Comparison of ENCODE assay signal across 19 cellular contexts in genomic region chr2:48199076-48199475, GRCh38.
"Had no signal": no experiment of that assay in that cellular context is flagged by ENCODE, and none has a peak within 500 bp of the region (broad histone marks: within the 10 kb centered on the region; RNA-seq: fewer than 3 reads in every experiment).

No MANE protein-coding gene starts in this region.

- H3K27ac ChIP-seq: body of pancreas, epithelial cell of prostate, parathyroid adenoma, thyroid gland had no signal

- H3K9me3 ChIP-seq: body of pancreas, thyroid gland had no signal

- H3K4me3 ChIP-seq: body of pancreas, thyroid gland had no signal

- H3K27me3 ChIP-seq: body of pancreas, thyroid gland had no signal

- H3K79me2 ChIP-seq: parathyroid adenoma had no signal

- H3K36me3 ChIP-seq: thyroid gland had no signal

- H3K27me3 Mint-ChIP-seq: activated CD4-positive, alpha-beta T cell treated with anti-CD3 and anti-CD28 coated beads, Interleukin-2, amount 10 ng/mL, durations not matched to agents 7 days and 5 days; activated naive CD8-positive, alpha-beta T cell; central memory CD8-positive, alpha-beta T cell had no signal

- H3K27ac Mint-ChIP-seq: activated CD4-positive, alpha-beta T cell treated with anti-CD3 and anti-CD28 coated beads, Interleukin-2, amount 10 ng/mL, durations not matched to agents 7 days and 5 days; activated naive CD8-positive, alpha-beta T cell had no signal

- DNase-seq: activated CD4-positive, alpha-beta T cell treated with anti-CD3 and anti-CD28 coated beads, Interleukin-2, amount 10 ng/mL, durations not matched to agents 7 days and 5 days; activated CD4-positive, CD25-positive, alpha-beta regulatory T cell; activated CD8-positive, alpha-beta memory T cell treated with anti-CD3 and anti-CD28 coated beads for 24 hours; activated gamma-delta T cell treated with Interleukin-2 at 50 U/mL for 16 hours; amniotic stem cell; body of pancreas; effector memory CD4-positive, alpha-beta T cell; foreskin melanocyte; islet precursor cell; midbrain; stimulated activated CD4-positive, alpha-beta T cell treated with anti-CD3 and anti-CD28 coated beads, Interleukin-1b, Interleukin-23, amount 100 ng/mL, for 48 hours; T-helper 2 cell; thyroid gland had no signal

- H3K9ac ChIP-seq: parathyroid adenoma had no signal

- H2AFZ ChIP-seq: parathyroid adenoma had no signal

- FAIRE-seq: urothelium cell line had no signal

- H3K9me3 Mint-ChIP-seq: activated CD4-positive, alpha-beta T cell treated with anti-CD3 and anti-CD28 coated beads, Interleukin-2, amount 10 ng/mL, durations not matched to agents 7 days and 5 days; central memory CD8-positive, alpha-beta T cell; neural crest cell had no signal

- H3K36me3 Mint-ChIP-seq: activated naive CD8-positive, alpha-beta T cell had no signal

- ATAC-seq: body of pancreas had no signal

- H3K4me3 Mint-ChIP-seq: activated CD4-positive, alpha-beta T cell treated with anti-CD3 and anti-CD28 coated beads, Interleukin-2, amount 10 ng/mL, durations not matched to agents 7 days and 5 days; activated naive CD8-positive, alpha-beta T cell; central memory CD8-positive, alpha-beta T cell; neural crest cell had no signal

- H3K4me1 Mint-ChIP-seq: activated CD4-positive, alpha-beta T cell treated with anti-CD3 and anti-CD28 coated beads, Interleukin-2, amount 10 ng/mL, durations not matched to agents 7 days and 5 days; central memory CD8-positive, alpha-beta T cell had no signal

- H3K4me1 ChIP-seq: body of pancreas, parathyroid adenoma, thyroid gland had no signal
